22 cellular contexts compared by ENCODE assay signal in genomic region chr2:203547356-203547755, GRCh38. TPM values are rescaled to one million over a fixed set of nuclear protein-coding genes. Genes with fewer than 3 reads are reported as not detected.
A peak's percentile ranks its signal among the peaks of the same experiment; 100 is the strongest.
DNase-seq lines count a peak whose midpoint lies in the region; ATAC-seq, FAIRE-seq and TF ChIP-seq lines count a peak whose summit lies in the region.
"Had no signal": no experiment of that assay in that cellular context is flagged by ENCODE, and none has a peak within 500 bp of the region (broad histone marks: within the 10 kb centered on the region; RNA-seq: fewer than 3 reads in every experiment).

No MANE protein-coding gene starts in this region.

- no peaks in the 10 kb centered on the region for H4K20me1 ChIP-seq in HepG2 (ENCODE audit: insufficient read depth, low read length)
- H4K20me1 ChIP-seq: BLaER1 treated with 17β-estradiol and CSF1 and Interleukin-3, amounts not matched to agents 10 nM and 100 nM had no signal

- CTCF ChIA-PET in activated CD8-positive, alpha-beta T cell treated with anti-CD3 and anti-CD28 coated beads for 36 hours (lab: Charles Lee), result no interaction called here
- CTCF ChIA-PET in activated CD8-positive, alpha-beta T cell treated with anti-CD3 and anti-CD28 coated beads, Interleukin-2, amount 10 ng/mL, durations not matched to agents 7 days and 5 days (lab: Charles Lee), result no interaction called here
- CTCF ChIA-PET in HepG2 (lab: Yijun Ruan, JAX; ENCODE audit: low intra/inter-chr PET ratio, low total read pairs), result no interaction called here

- H3K36me3 ChIP-seq in HepG2 (replicated peaks in 1 of 2; ENCODE audit: control insufficient read depth in 1 of 2, insufficient read depth in 2 of 2, low read length in 2 of 2), result no peaks in the 10 kb centered on the region
- H3K36me3 ChIP-seq: BLaER1 treated with 17β-estradiol and CSF1 and Interleukin-3, amounts not matched to agents 10 nM and 100 nM had no signal

- H3K4me1 Mint-ChIP-seq in activated CD8-positive, alpha-beta T cell treated with anti-CD3 and anti-CD28 coated beads for 36 hours (ENCODE audit: low read depth), result peaks cover 6% of the 10 kb centered on the region
- H3K4me1 Mint-ChIP-seq in activated CD8-positive, alpha-beta T cell treated with anti-CD3 and anti-CD28 coated beads, Interleukin-2, amount 10 ng/mL, durations not matched to agents 7 days and 5 days (ENCODE audit: low read depth), result peaks cover 6% of the 10 kb centered on the region
- H3K4me1 Mint-ChIP-seq in activated naive CD8-positive, alpha-beta T cell treated with anti-CD3 and anti-CD28 coated beads, Interleukin-2, amount 10 ng/mL, durations not matched to agents 7 days and 5 days, result peaks cover 8% of the 10 kb centered on the region
- H3K4me1 Mint-ChIP-seq in activated naive CD8-positive, alpha-beta T cell treated with anti-CD3 and anti-CD28 coated beads, Interleukin-2, amount 50 U/mL, for 24 hours, result peaks cover 4% of the 10 kb centered on the region
- peaks cover 22% of the 10 kb centered on the region for H3K4me1 Mint-ChIP-seq in stimulated activated naive CD8-positive, alpha-beta T cell treated with anti-CD3 and anti-CD28 coated beads, Interleukin-15, amount 100 ng/mL, for 72 hours
- H3K4me1 Mint-ChIP-seq: B cell, GM23338, IgD-negative memory B cell had no signal

- no peak for DNase-seq in activated CD8-positive, alpha-beta T cell treated with anti-CD3 and anti-CD28 coated beads for 36 hours
- no peak for DNase-seq in activated CD8-positive, alpha-beta T cell treated with anti-CD3 and anti-CD28 coated beads, Interleukin-2, amount 10 ng/mL, durations not matched to agents 7 days and 5 days
- no peak for DNase-seq in activated naive CD8-positive, alpha-beta T cell treated with anti-CD3 and anti-CD28 coated beads, Interleukin-2, amount 10 ng/mL, durations not matched to agents 7 days and 5 days
- no peak for DNase-seq in activated naive CD8-positive, alpha-beta T cell treated with anti-CD3 and anti-CD28 coated beads, Interleukin-2, amount 50 U/mL, for 24 hours
- DNase-seq in HepG2 (ENCODE audit: low spot score), result no peak
- DNase-seq in stimulated activated naive CD8-positive, alpha-beta T cell treated with anti-CD3 and anti-CD28 coated beads, Interleukin-15, amount 100 ng/mL, for 72 hours, result no peak
- DNase-seq in NCI-H226, result no peak
- DNase-seq in NCI-H1092 (lab: John Stamatoyannopoulos, UW), result no peak
- DNase-seq: 8988T; Calu3; CD8-positive, alpha-beta T cell; DMS53; H7; HFFc6 had no signal

- TF ChIP-seq CTCF in activated CD8-positive, alpha-beta T cell treated with anti-CD3 and anti-CD28 coated beads for 36 hours (IDR thresholded peaks at IDR 0.05), result no peak
- TF ChIP-seq CTCF in HepG2 (CRISPR knock-in tag; IDR thresholded peaks at IDR 0.05), result no peak

- in situ Hi-C loops in HepG2 (cut with HindIII; ENCODE audit: extremely low pct_ligation_motif_present, low pct_unique_long_range_greater_than_20kb), result no loop called here

- H3K36me3 Mint-ChIP-seq in activated CD8-positive, alpha-beta T cell treated with anti-CD3 and anti-CD28 coated beads for 36 hours (ENCODE audit: low read depth), result no peaks in the 10 kb centered on the region
- no peaks in the 10 kb centered on the region for H3K36me3 Mint-ChIP-seq in activated CD8-positive, alpha-beta T cell treated with anti-CD3 and anti-CD28 coated beads, Interleukin-2, amount 10 ng/mL, durations not matched to agents 7 days and 5 days (ENCODE audit: low read depth)
- H3K36me3 Mint-ChIP-seq in activated naive CD8-positive, alpha-beta T cell treated with anti-CD3 and anti-CD28 coated beads, Interleukin-2, amount 10 ng/mL, durations not matched to agents 7 days and 5 days, result no peaks in the 10 kb centered on the region
- no peaks in the 10 kb centered on the region for H3K36me3 Mint-ChIP-seq in activated naive CD8-positive, alpha-beta T cell treated with anti-CD3 and anti-CD28 coated beads, Interleukin-2, amount 50 U/mL, for 24 hours (ENCODE audit: low read depth)
- H3K36me3 Mint-ChIP-seq: CD8-positive, alpha-beta T cell had no signal

- no peak for TF ChIP-seq RAD21 in HepG2 (CRISPR knock-in tag; IDR thresholded peaks at IDR 0.05)

- H2AFZ ChIP-seq in HepG2 (ENCODE audit: low read length), result no peak overlapping the region
- H2AFZ ChIP-seq: GM23338 had no signal

- 6% methylated on average over 1 of the region's 1 CpG for WGBS in HepG2 (ENCODE audit: low lambda C conversion rate)

- TF ChIP-seq EP300 in HepG2 (IDR thresholded peaks at IDR 0.05; ENCODE audit: low read depth in 2 of 2, low read length in 2 of 2) (no peak), HepG2 (CRISPR knock-in tag; IDR thresholded peaks at IDR 0.05; ENCODE audit: borderline replicate concordance) (no peak)

- H3K4me3 Mint-ChIP-seq in activated CD8-positive, alpha-beta T cell treated with anti-CD3 and anti-CD28 coated beads for 36 hours, result no peak overlapping the region
- H3K4me3 Mint-ChIP-seq in activated CD8-positive, alpha-beta T cell treated with anti-CD3 and anti-CD28 coated beads, Interleukin-2, amount 10 ng/mL, durations not matched to agents 7 days and 5 days, result no peak overlapping the region
- H3K4me3 Mint-ChIP-seq in activated naive CD8-positive, alpha-beta T cell treated with anti-CD3 and anti-CD28 coated beads, Interleukin-2, amount 10 ng/mL, durations not matched to agents 7 days and 5 days, result no peak overlapping the region
- no peak overlapping the region for H3K4me3 Mint-ChIP-seq in activated naive CD8-positive, alpha-beta T cell treated with anti-CD3 and anti-CD28 coated beads, Interleukin-2, amount 50 U/mL, for 24 hours
- no peak overlapping the region for H3K4me3 Mint-ChIP-seq in stimulated activated naive CD8-positive, alpha-beta T cell treated with anti-CD3 and anti-CD28 coated beads, Interleukin-15, amount 100 ng/mL, for 72 hours
- H3K4me3 Mint-ChIP-seq: B cell; CD8-positive, alpha-beta T cell; GM23338; HFFc6; IgD-negative memory B cell had no signal

- no peaks in the 10 kb centered on the region for H3K9me3 Mint-ChIP-seq in activated CD8-positive, alpha-beta T cell treated with anti-CD3 and anti-CD28 coated beads for 36 hours
- H3K9me3 Mint-ChIP-seq in activated CD8-positive, alpha-beta T cell treated with anti-CD3 and anti-CD28 coated beads, Interleukin-2, amount 10 ng/mL, durations not matched to agents 7 days and 5 days (ENCODE audit: insufficient read depth), result no peaks in the 10 kb centered on the region
- no peaks in the 10 kb centered on the region for H3K9me3 Mint-ChIP-seq in activated naive CD8-positive, alpha-beta T cell treated with anti-CD3 and anti-CD28 coated beads, Interleukin-2, amount 10 ng/mL, durations not matched to agents 7 days and 5 days
- no peaks in the 10 kb centered on the region for H3K9me3 Mint-ChIP-seq in activated naive CD8-positive, alpha-beta T cell treated with anti-CD3 and anti-CD28 coated beads, Interleukin-2, amount 50 U/mL, for 24 hours
- no peaks in the 10 kb centered on the region for H3K9me3 Mint-ChIP-seq in stimulated activated naive CD8-positive, alpha-beta T cell treated with anti-CD3 and anti-CD28 coated beads, Interleukin-15, amount 100 ng/mL, for 72 hours
- H3K9me3 Mint-ChIP-seq: CD8-positive, alpha-beta T cell; GM23338; HFFc6 had no signal

- BruUV-seq in HepG2 (replicated peaks; lab: Mats Ljungman, UMichigan), result no TSS peak

- H3K27me3 Mint-ChIP-seq in activated CD8-positive, alpha-beta T cell treated with anti-CD3 and anti-CD28 coated beads for 36 hours, result no peaks in the 10 kb centered on the region
- peaks cover 9% of the 10 kb centered on the region for H3K27me3 Mint-ChIP-seq in activated CD8-positive, alpha-beta T cell treated with anti-CD3 and anti-CD28 coated beads, Interleukin-2, amount 10 ng/mL, durations not matched to agents 7 days and 5 days (ENCODE audit: low read depth)
- peaks cover 5% of the 10 kb centered on the region for H3K27me3 Mint-ChIP-seq in activated naive CD8-positive, alpha-beta T cell treated with anti-CD3 and anti-CD28 coated beads, Interleukin-2, amount 10 ng/mL, durations not matched to agents 7 days and 5 days
- H3K27me3 Mint-ChIP-seq in activated naive CD8-positive, alpha-beta T cell treated with anti-CD3 and anti-CD28 coated beads, Interleukin-2, amount 50 U/mL, for 24 hours, result peaks cover 1% of the 10 kb centered on the region
- H3K27me3 Mint-ChIP-seq in stimulated activated naive CD8-positive, alpha-beta T cell treated with anti-CD3 and anti-CD28 coated beads, Interleukin-15, amount 100 ng/mL, for 72 hours, result peaks cover 8% of the 10 kb centered on the region

- H3K4me2 ChIP-seq in HepG2 (ENCODE audit: low read depth, low read length), result no peak overlapping the region
- H3K4me2 ChIP-seq: BLaER1 treated with 17β-estradiol and CSF1 and Interleukin-3, amounts not matched to agents 10 nM and 100 nM; GM23338 had no signal

- no peak overlapping the region for H3K27ac ChIP-seq in HepG2 (ENCODE audit: extremely low read length, insufficient read depth, low read length)
- H3K27ac ChIP-seq: BLaER1 treated with 17β-estradiol and CSF1 and Interleukin-3, amounts not matched to agents 10 nM and 100 nM; HL-60 had no signal

- intact Hi-C loops in activated CD8-positive, alpha-beta T cell treated with anti-CD3 and anti-CD28 coated beads for 36 hours (cut with micrococcal nuclease), result no loop called here
- intact Hi-C loops in HepG2 (cut with micrococcal nuclease; ENCODE audit: unreplicated experiment), result no loop called here

- no peaks in the 10 kb centered on the region for H3K9me3 ChIP-seq in HepG2 (ENCODE audit: low read length)
- H3K9me3 ChIP-seq: BLaER1 treated with 17β-estradiol and CSF1 and Interleukin-3, amounts not matched to agents 10 nM and 100 nM had no signal

- no peaks in the 10 kb centered on the region for H3K79me2 ChIP-seq in HepG2 (ENCODE audit: insufficient read depth, low read length)

- POLR2A ChIA-PET in activated CD8-positive, alpha-beta T cell treated with anti-CD3 and anti-CD28 coated beads for 36 hours (lab: Charles Lee), result no interaction called here
- POLR2A ChIA-PET in activated CD8-positive, alpha-beta T cell treated with anti-CD3 and anti-CD28 coated beads, Interleukin-2, amount 10 ng/mL, durations not matched to agents 7 days and 5 days (lab: Charles Lee), result no interaction called here
- POLR2A ChIA-PET in activated naive CD8-positive, alpha-beta T cell treated with anti-CD3 and anti-CD28 coated beads, Interleukin-2, amount 10 ng/mL, durations not matched to agents 7 days and 5 days (lab: Charles Lee), result no interaction called here
- POLR2A ChIA-PET in HepG2 (lab: Yijun Ruan, JAX), result interaction anchor here (0.9 kb wide), 1 partner anchor 13 kb away, joined by 3 read pairs; the partner anchor contains the start of gene RAPH1

- H3K4me1 ChIP-seq in HepG2 (ENCODE audit: insufficient read depth, low read length), result peaks cover 22% of the 10 kb centered on the region

- ATAC-seq in activated CD8-positive, alpha-beta T cell treated with anti-CD3 and anti-CD28 coated beads for 36 hours, result peak; percentile 37
- ATAC-seq in activated CD8-positive, alpha-beta T cell treated with anti-CD3 and anti-CD28 coated beads, Interleukin-2, amount 10 ng/mL, durations not matched to agents 7 days and 5 days, result no peak
- ATAC-seq in activated naive CD8-positive, alpha-beta T cell treated with anti-CD3 and anti-CD28 coated beads, Interleukin-2, amount 10 ng/mL, durations not matched to agents 7 days and 5 days (ENCODE audit: low read depth), result peak; percentile 50
- ATAC-seq in activated naive CD8-positive, alpha-beta T cell treated with anti-CD3 and anti-CD28 coated beads, Interleukin-2, amount 50 U/mL, for 24 hours, result no peak
- ATAC-seq in HepG2, result no peak
- ATAC-seq in stimulated activated naive CD8-positive, alpha-beta T cell treated with anti-CD3 and anti-CD28 coated beads, Interleukin-15, amount 100 ng/mL, for 72 hours, result peak; percentile 77
- ATAC-seq: CD8-positive, alpha-beta T cell; GM23338; HCT116 had no signal

- TF ChIP-seq POLR2A in HepG2 (IDR thresholded peaks at IDR 0.05; ENCODE audit: insufficient read depth in 1 of 2, low read depth in 2 of 2, low read length in 2 of 2), result no peak

- FAIRE-seq in HepG2 (lab: Jason Lieb, UNC), result no peak
- FAIRE-seq: G401.6, GM12891 had no signal

- H3K9ac ChIP-seq in HepG2 (ENCODE audit: insufficient read depth, low read depth, low read length), result no peak overlapping the region
- H3K9ac ChIP-seq: BLaER1 treated with 17β-estradiol and CSF1 and Interleukin-3, amounts not matched to agents 10 nM and 100 nM had no signal

- no peaks in the 10 kb centered on the region; a peak in 1 of 5 replicates for H3K27me3 ChIP-seq in HepG2 (ENCODE audit: control insufficient read depth in 1 of 2, insufficient read depth in 2 of 2, low read length in 2 of 2)
- H3K27me3 ChIP-seq: BLaER1 treated with 17β-estradiol and CSF1 and Interleukin-3, amounts not matched to agents 10 nM and 100 nM had no signal

- H3K27ac Mint-ChIP-seq in activated CD8-positive, alpha-beta T cell treated with anti-CD3 and anti-CD28 coated beads for 36 hours, result no peak overlapping the region
- H3K27ac Mint-ChIP-seq in activated CD8-positive, alpha-beta T cell treated with anti-CD3 and anti-CD28 coated beads, Interleukin-2, amount 10 ng/mL, durations not matched to agents 7 days and 5 days, result no peak overlapping the region
- H3K27ac Mint-ChIP-seq in activated naive CD8-positive, alpha-beta T cell treated with anti-CD3 and anti-CD28 coated beads, Interleukin-2, amount 10 ng/mL, durations not matched to agents 7 days and 5 days, result no peak overlapping the region
- no peak overlapping the region for H3K27ac Mint-ChIP-seq in activated naive CD8-positive, alpha-beta T cell treated with anti-CD3 and anti-CD28 coated beads, Interleukin-2, amount 50 U/mL, for 24 hours
- H3K27ac Mint-ChIP-seq in stimulated activated naive CD8-positive, alpha-beta T cell treated with anti-CD3 and anti-CD28 coated beads, Interleukin-15, amount 100 ng/mL, for 72 hours, result no peak overlapping the region
- H3K27ac Mint-ChIP-seq: B cell; CD8-positive, alpha-beta T cell; GM23338; HFFc6; IgD-negative memory B cell had no signal

- H3K4me3 ChIP-seq in HepG2 (replicated peaks in 1 of 3; ENCODE audit: insufficient read depth in 1 of 3, low read depth in 2 of 3, low read length in 3 of 3), result no peak overlapping the region
- H3K4me3 ChIP-seq: BLaER1 treated with 17β-estradiol and CSF1 and Interleukin-3, amounts not matched to agents 10 nM and 100 nM; GM23338 had no signal

RNA-seq across cellular contexts. Expression of gene RAPH1, which starts 12.3 kb away (rescaled TPM):
- 1 to 10 TPM; 1.5 to 1.9 TPM for total RNA-seq in activated CD8-positive, alpha-beta T cell treated with anti-CD3 and anti-CD28 coated beads for 36 hours
- total RNA-seq in activated CD8-positive, alpha-beta T cell treated with anti-CD3 and anti-CD28 coated beads, Interleukin-2, amount 10 ng/mL, durations not matched to agents 7 days and 5 days, result 1 to 10 TPM in 1 of 2 experiments, under 1 TPM in 1; 0.16 to 1.1 TPM
- under 1 TPM; 0.58 to 0.74 TPM for total RNA-seq in activated naive CD8-positive, alpha-beta T cell treated with anti-CD3 and anti-CD28 coated beads, Interleukin-2, amount 10 ng/mL, durations not matched to agents 7 days and 5 days
- total RNA-seq in HepG2 (2016; rRNA removed; fragmentation: Illumina TruSeq; extraction: Trizol), result 6.7 and 17.9 TPM in 2 replicates
- 9.6 and 10.3 TPM in 2 replicates for total RNA-seq in HepG2 (2016; cell fraction: cytosol; rRNA removed; fragmentation: Illumina TruSeq; extraction: Trizol; ENCODE audit: low read depth)
- total RNA-seq in HepG2 (2016; cell fraction: insoluble cytoplasmic fraction; rRNA removed; fragmentation: Illumina TruSeq; extraction: Trizol), result 6.1 and 18.5 TPM in 2 replicates
- 11.9 and 16.6 TPM in 2 replicates for total RNA-seq in HepG2 (2016; cell fraction: membrane; rRNA removed; fragmentation: Illumina TruSeq; extraction: Trizol)
- 14.0 and 19.2 TPM in 2 replicates for total RNA-seq in HepG2 (2016; cell fraction: nucleus; rRNA removed; fragmentation: Illumina TruSeq; extraction: Trizol)
- 5.3 TPM in 2 replicates for polyA plus RNA-seq in HepG2 (2011; rRNA removed)
- polyA plus RNA-seq in HepG2 (2011; cell fraction: cytosol; rRNA removed), result 2.0 and 2.9 TPM in 2 replicates
- polyA plus RNA-seq in HepG2 (2011; cell fraction: nucleus; rRNA removed), result 4.2 and 5.9 TPM in 2 replicates
- polyA plus RNA-seq in HepG2 (2012), result 6.5 and 7.6 TPM in 2 replicates
- 1.4 and 2.7 TPM in 2 replicates for polyA plus RNA-seq in HepG2 (2016; cell fraction: cytosol; fragmentation: Illumina TruSeq; extraction: Trizol; ENCODE audit: low read depth)
- 6.2 and 8.1 TPM in 2 replicates for polyA plus RNA-seq in HepG2 (2016; cell fraction: insoluble cytoplasmic fraction; fragmentation: Illumina TruSeq; extraction: Trizol; ENCODE audit: low read depth)
- polyA plus RNA-seq in HepG2 (2016; cell fraction: membrane; fragmentation: Illumina TruSeq; extraction: Trizol; ENCODE audit: low read depth), result 2.3 and 2.5 TPM in 2 replicates
- 12.1 and 13.7 TPM in 2 replicates for polyA plus RNA-seq in HepG2 (2016; cell fraction: nucleus; fragmentation: Illumina TruSeq; extraction: Trizol; ENCODE audit: insufficient read depth, low read depth)
- 9.4 and 9.7 TPM in 2 replicates for polyA minus RNA-seq in HepG2 (2011; rRNA and poly(A)+ RNA removed; ENCODE audit: low replicate concordance)
- polyA minus RNA-seq in HepG2 (2011; cell fraction: cytosol; rRNA and poly(A)+ RNA removed), result 9.3 and 11.0 TPM in 2 replicates
- polyA minus RNA-seq in HepG2 (2011; cell fraction: nucleus; rRNA and poly(A)+ RNA removed), result 13.0 and 19.0 TPM in 2 replicates
- total RNA-seq: B cell had no signal
- polyA plus RNA-seq: IgD-negative memory B cell had no signal

Comparison
In these comparisons a context has a peak if more than half of its experiments do, and no peak if none do; other contexts are left out.
1. ATAC-seq: peak in activated CD8-positive, alpha-beta T cell treated with anti-CD3 and anti-CD28 coated beads for 36 hours (single experiment), activated naive CD8-positive, alpha-beta T cell treated with anti-CD3 and anti-CD28 coated beads, Interleukin-2, amount 10 ng/mL, durations not matched to agents 7 days and 5 days (single experiment) and stimulated activated naive CD8-positive, alpha-beta T cell treated with anti-CD3 and anti-CD28 coated beads, Interleukin-15, amount 100 ng/mL, for 72 hours (single experiment); none in activated CD8-positive, alpha-beta T cell treated with anti-CD3 and anti-CD28 coated beads, Interleukin-2, amount 10 ng/mL, durations not matched to agents 7 days and 5 days (single experiment), activated naive CD8-positive, alpha-beta T cell treated with anti-CD3 and anti-CD28 coated beads, Interleukin-2, amount 50 U/mL, for 24 hours (single experiment) and HepG2 (single experiment).